Comparison of ENCODE assay signal across 8 cellular contexts in the genomic region with DNA sequence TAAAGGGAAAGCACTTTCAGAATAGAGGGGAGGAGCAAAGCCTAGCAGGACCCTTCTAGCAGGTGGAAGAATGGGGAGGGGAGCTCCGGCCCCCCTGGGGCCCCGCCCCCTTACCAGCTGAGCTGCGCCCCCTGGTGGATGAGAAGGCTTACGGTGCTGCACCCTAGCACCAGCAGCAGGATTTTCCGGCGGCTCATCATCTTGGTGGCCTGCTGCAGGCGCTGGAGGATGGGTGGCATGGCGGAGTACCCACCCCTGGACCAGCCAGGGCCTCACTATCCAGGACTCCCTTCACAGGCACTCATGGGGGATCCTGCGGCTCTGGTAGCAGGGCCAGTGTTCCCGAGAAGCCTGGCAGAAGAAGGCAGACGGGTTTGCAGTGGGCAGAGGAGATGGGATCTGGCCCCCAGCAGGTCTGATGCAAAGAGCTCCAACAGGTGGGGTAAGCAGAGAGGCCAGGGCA. TPM values are rescaled to one million over a fixed set of nuclear protein-coding genes. Genes with fewer than 3 reads are reported as not detected.
A peak's percentile ranks its signal among the peaks of the same experiment; 100 is the strongest.
DNase-seq lines count a peak whose midpoint lies in the region; ATAC-seq, FAIRE-seq and TF ChIP-seq lines count a peak whose summit lies in the region.

No MANE protein-coding gene starts in this region.

- H3K36me3 ChIP-seq in cardiac muscle cell (no peaks in the 10 kb centered on the region), psoas muscle (ENCODE audit: insufficient read depth in 1 of 2, low read depth in 1 of 2) (no peaks in the 10 kb centered on the region)

- WGBS in psoas muscle, 3 donors = 11 to 13% (median 13%) methylated on average over 10 to 11 of the region's 11 CpGs

- H3K36me3 Mint-ChIP-seq in T-cell = no peaks in the 10 kb centered on the region
- H3K36me3 Mint-ChIP-seq in activated naive CD8-positive, alpha-beta T cell treated with anti-CD3 and anti-CD28 coated beads for 36 hours = no peaks in the 10 kb centered on the region

- peak overlapping the region in 1 of 2 donors; percentile 23 for H3K27ac Mint-ChIP-seq in T-cell
- H3K27ac Mint-ChIP-seq in activated naive CD8-positive, alpha-beta T cell treated with anti-CD3 and anti-CD28 coated beads for 36 hours = peak overlapping the region; percentile 68

- intact Hi-C loops in psoas muscle (cut with DNase I) = no loop called here

- TF ChIP-seq CTCF in cardiac muscle cell (IDR thresholded peaks at IDR 0.05; ENCODE audit: low read depth, low read length) = peak; percentile 95
- TF ChIP-seq CTCF in psoas muscle (IDR thresholded peaks at IDR 0.05) = peak; percentile 89

- CTCF ChIA-PET in T-cell (lab: Charles Lee) = interaction anchor here (0.6 to 2.0 kb wide), 13 partner anchors 11 to 824 kb away, joined by 3 to 11 read pairs (median 4); a partner anchor contains a TSS

- H3K9me3 ChIP-seq in cardiac muscle cell (ENCODE audit: low read depth) = no peaks in the 10 kb centered on the region
- no peaks in the 10 kb centered on the region for H3K9me3 ChIP-seq in psoas muscle

- peak; percentile 13 for FAIRE-seq in urothelium cell line (lab: Jason Lieb, UNC)

- peak; percentile 46 to 70 for DNase-seq in AML-193 (lab: John Stamatoyannopoulos, UW)
- DNase-seq in NCI-H1092 treated with DMSO at 0.1 percent for 48 hours (lab: John Stamatoyannopoulos, UW) = peak; percentile 81
- peak; percentile 58 to 84 (median 78) for DNase-seq in T-cell
- DNase-seq in activated naive CD8-positive, alpha-beta T cell treated with anti-CD3 and anti-CD28 coated beads for 36 hours = peak; percentile 84
- peak; percentile 83 to 92 for DNase-seq in cardiac muscle cell (ENCODE audit: low read depth in 1 of 2, low spot score in 1 of 2)
- peak; percentile 71 to 83 for DNase-seq in psoas muscle
- peak; percentile 90 for DNase-seq in urothelium cell line (ENCODE audit: low spot score)

- peaks cover 9% of the 10 kb centered on the region for H3K4me1 ChIP-seq in cardiac muscle cell (ENCODE audit: low read depth)
- peaks cover 6% of the 10 kb centered on the region for H3K4me1 ChIP-seq in psoas muscle

- H3K27ac ChIP-seq in cardiac muscle cell (no peak overlapping the region), psoas muscle (no peak overlapping the region)

- POLR2A ChIA-PET in T-cell (lab: Charles Lee) = interaction anchor here in 1 of 2 donors (0.5 kb wide), 1 partner anchor 613 kb away, joined by 3 read pairs; no protein-coding TSS in a partner anchor

- peaks cover 11 to 21% (median 13%) of the 10 kb centered on the region in 3 donors for H3K4me1 Mint-ChIP-seq in T-cell
- peaks cover 15% of the 10 kb centered on the region for H3K4me1 Mint-ChIP-seq in activated naive CD8-positive, alpha-beta T cell treated with anti-CD3 and anti-CD28 coated beads for 36 hours

- H3K4me3 ChIP-seq in cardiac muscle cell (no peak overlapping the region), psoas muscle (peak overlapping the region; percentile 11)

- ATAC-seq in GM19397 (IDR thresholded peaks at IDR 0.05; ENCODE audit: unreplicated experiment) = peak; percentile 49
- ATAC-seq in T-cell (replicated peaks in 1 of 4) = peak; percentile 92 to 96 (median 94)
- ATAC-seq in psoas muscle = peak; percentile 75 to 95 (median 81)

- H3K9me3 Mint-ChIP-seq in T-cell = no peaks in the 10 kb centered on the region
- no peaks in the 10 kb centered on the region for H3K9me3 Mint-ChIP-seq in activated naive CD8-positive, alpha-beta T cell treated with anti-CD3 and anti-CD28 coated beads for 36 hours

- H3K27me3 ChIP-seq in cardiac muscle cell = no peaks in the 10 kb centered on the region
- peaks cover 0 to 7% (median 4%) of the 10 kb centered on the region in 3 donors for H3K27me3 ChIP-seq in psoas muscle (ENCODE audit: insufficient read depth in 3 of 3, low read length in 2 of 3)

- peaks cover 4 to 6% of the 10 kb centered on the region in 2 donors for H3K27me3 Mint-ChIP-seq in T-cell
- peaks cover 9% of the 10 kb centered on the region for H3K27me3 Mint-ChIP-seq in activated naive CD8-positive, alpha-beta T cell treated with anti-CD3 and anti-CD28 coated beads for 36 hours

- H3K4me3 Mint-ChIP-seq in T-cell = no peak overlapping the region
- H3K4me3 Mint-ChIP-seq in activated naive CD8-positive, alpha-beta T cell treated with anti-CD3 and anti-CD28 coated beads for 36 hours = no peak overlapping the region

RNA-seq across cellular contexts. Expression of a gene that starts 3.8 kb away (rescaled TPM):
- total RNA-seq in T-cell = under 1 TPM in 1 of 5 donors, not detected in 4; 0.18 TPM
- under 1 TPM; 0.70 to 0.95 TPM for total RNA-seq in activated naive CD8-positive, alpha-beta T cell treated with anti-CD3 and anti-CD28 coated beads for 36 hours
- total RNA-seq in cardiac muscle cell = 25.5 and 38.6 TPM in 2 replicates
- polyA plus RNA-seq in cardiac muscle cell = 14.8 and 22.3 TPM in 2 replicates
- under 1 TPM in 1 of 4 donors, not detected in 3; 0.36 TPM for total RNA-seq in psoas muscle
- under 1 TPM in 1 of 3 donors, not detected in 2; 0.03 TPM for polyA plus RNA-seq in psoas muscle

RNA-seq across cellular contexts. Expression of a gene that starts 7.0 kb away (rescaled TPM):
- total RNA-seq in T-cell (100 to 1,000 TPM; 189 to 264 (median 224) TPM), cardiac muscle cell (196 and 210 TPM in 2 replicates), psoas muscle (100 to 1,000 TPM in 1 of 4 donors, 10 to 100 TPM in 3; 62.8 to 114 (median 86.4) TPM)
- 100 to 1,000 TPM; 268 TPM for total RNA-seq in activated naive CD8-positive, alpha-beta T cell treated with anti-CD3 and anti-CD28 coated beads for 36 hours
- polyA plus RNA-seq in cardiac muscle cell (184 and 189 TPM in 2 replicates), psoas muscle (100 to 1,000 TPM in 2 of 3 donors, 10 to 100 TPM in 1; 66.2 to 135 (median 114) TPM)

RNA-seq across cellular contexts. Expression of a gene that starts 18.9 kb away (rescaled TPM):
- not detected for total RNA-seq in T-cell
- total RNA-seq in activated naive CD8-positive, alpha-beta T cell treated with anti-CD3 and anti-CD28 coated beads for 36 hours = not detected
- not detected in 2 replicates for total RNA-seq in cardiac muscle cell
- polyA plus RNA-seq in cardiac muscle cell = not detected in 2 replicates
- not detected for total RNA-seq in psoas muscle
- under 1 TPM in 2 of 3 donors, not detected in 1; 0.01 to 0.55 TPM for polyA plus RNA-seq in psoas muscle

RNA-seq across cellular contexts. Expression of a gene that starts 24.9 kb away (rescaled TPM):
- total RNA-seq in T-cell (100 to 1,000 TPM; 222 to 268 (median 236) TPM), cardiac muscle cell (62.1 and 62.6 TPM in 2 replicates), psoas muscle (10 to 100 TPM; 16.3 to 27.8 (median 24.9) TPM)
- total RNA-seq in activated naive CD8-positive, alpha-beta T cell treated with anti-CD3 and anti-CD28 coated beads for 36 hours = 10 to 100 TPM; 58.4 to 61.4 TPM
- polyA plus RNA-seq in cardiac muscle cell (61.6 and 97.8 TPM in 2 replicates), psoas muscle (10 to 100 TPM in 1 of 3 donors, 1 to 10 TPM in 2; 7.4 to 16.0 (median 9.0) TPM)

RNA-seq across cellular contexts. Expression of a gene that starts 33.4 kb away (rescaled TPM):
- total RNA-seq in T-cell = not detected
- not detected for total RNA-seq in activated naive CD8-positive, alpha-beta T cell treated with anti-CD3 and anti-CD28 coated beads for 36 hours
- not detected in 2 replicates for total RNA-seq in cardiac muscle cell
- not detected in 2 replicates for polyA plus RNA-seq in cardiac muscle cell
- under 1 TPM in 3 of 4 donors, not detected in 1; 0.40 to 0.93 (median 0.47) TPM for total RNA-seq in psoas muscle
- 10 to 100 TPM in 1 of 3 donors, under 1 TPM in 1, not detected in 1; 0.13 to 18.7 TPM for polyA plus RNA-seq in psoas muscle

Comparison
In these comparisons a context has a peak if more than half of its experiments do, and no peak if none do; other contexts are left out.
1. RNA of a gene that starts 3.8 kb away (total RNA-seq): 25.5 to 38.6 TPM in cardiac muscle cell; 0.70 to 0.95 TPM in activated naive CD8-positive, alpha-beta T cell treated with anti-CD3 and anti-CD28 coated beads for 36 hours, 0.36 TPM in psoas muscle and 0.18 TPM in T-cell; every median in the first group is over 10 times any median in the second.
2. Peak in every context shown above with its lines, with median percentiles within 50 percentile points of each other: DNase-seq and ATAC-seq.